In genomic region chr20:43667341-43668132, GRCh38 we compare ENCODE assay signal across 1 cellular context.
TF ChIP-seq lines count a peak whose summit lies in the region.

No MANE protein-coding gene starts in this region.

TF ChIP-seq in HEK293, 187 proteins besides CTCF, POLR2A, EP300 and RAD21 (continued from another document):
- TF ChIP-seq BCL6B (tag by site-specific recombination; IDR thresholded peaks at IDR 0.05) (no peak), KLF7 (tag by site-specific recombination; IDR thresholded peaks at IDR 0.05; ENCODE audit: borderline replicate concordance) (peak; percentile 88), ZSCAN18 (tag by site-specific recombination; IDR thresholded peaks at IDR 0.05) (no peak), ZNF585B (tag by site-specific recombination; IDR thresholded peaks at IDR 0.05) (no peak), ZNF529 (tag by site-specific recombination; IDR thresholded peaks at IDR 0.05; ENCODE audit: insufficient replicate concordance) (no peak), AEBP2 (tag by site-specific recombination; IDR thresholded peaks at IDR 0.05; ENCODE audit: borderline replicate concordance) (no peak), ZNF175 (tag by site-specific recombination; IDR thresholded peaks at IDR 0.05) (no peak), KLF10 (tag by site-specific recombination; IDR thresholded peaks at IDR 0.05) (peak; percentile 77), ZFHX2 (tag by site-specific recombination; conservative IDR thresholded peaks at IDR 0.05) (peak; percentile 61), ZNF394 (tag by site-specific recombination; IDR thresholded peaks at IDR 0.05; ENCODE audit: borderline replicate concordance) (peak; percentile 18; the same call in 1 of the 2 replicates), MYNN (tag by site-specific recombination; IDR thresholded peaks at IDR 0.05; ENCODE audit: borderline replicate concordance) (no peak), ZNF701 (tag by site-specific recombination; IDR thresholded peaks at IDR 0.05) (no peak), ZNF558 (tag by site-specific recombination; IDR thresholded peaks at IDR 0.05) (no peak), PRDM2 (tag by site-specific recombination; IDR thresholded peaks at IDR 0.05; ENCODE audit: borderline replicate concordance) (no peak), ZNF433 (tag by site-specific recombination; IDR thresholded peaks at IDR 0.05; ENCODE audit: low read depth) (no peak), ZNF10 (tag by site-specific recombination; IDR thresholded peaks at IDR 0.05) (peak; percentile 47; the same call in 1 of the 2 replicates), PBX3 (CRISPR knock-in tag; IDR thresholded peaks at IDR 0.05) (no peak), ZNF155 (tag by site-specific recombination; IDR thresholded peaks at IDR 0.05) (no peak), ZNF148 (tag by site-specific recombination; IDR thresholded peaks at IDR 0.05; ENCODE audit: borderline replicate concordance) (no peak), GLI4 (tag by site-specific recombination; IDR thresholded peaks at IDR 0.05) (no peak), ZSCAN5A (tag by site-specific recombination; IDR thresholded peaks at IDR 0.05) (no peak), ZNF280C (tag by site-specific recombination; IDR thresholded peaks at IDR 0.05) (no peak), ZNF76 (tag by site-specific recombination; IDR thresholded peaks at IDR 0.05; ENCODE audit: borderline replicate concordance, low read depth) (no peak), SETDB1 (IDR thresholded peaks at IDR 0.05; ENCODE audit: insufficient read length, low read length) (no peak), ZNF146 (tag by site-specific recombination; IDR thresholded peaks at IDR 0.05) (no peak), YY2 (tag by site-specific recombination; IDR thresholded peaks at IDR 0.05) (no peak), ZNF544 (tag by site-specific recombination; IDR thresholded peaks at IDR 0.05) (no peak), ZNF677 (tag by site-specific recombination; IDR thresholded peaks at IDR 0.05) (no peak)
